In the genomic region with DNA sequence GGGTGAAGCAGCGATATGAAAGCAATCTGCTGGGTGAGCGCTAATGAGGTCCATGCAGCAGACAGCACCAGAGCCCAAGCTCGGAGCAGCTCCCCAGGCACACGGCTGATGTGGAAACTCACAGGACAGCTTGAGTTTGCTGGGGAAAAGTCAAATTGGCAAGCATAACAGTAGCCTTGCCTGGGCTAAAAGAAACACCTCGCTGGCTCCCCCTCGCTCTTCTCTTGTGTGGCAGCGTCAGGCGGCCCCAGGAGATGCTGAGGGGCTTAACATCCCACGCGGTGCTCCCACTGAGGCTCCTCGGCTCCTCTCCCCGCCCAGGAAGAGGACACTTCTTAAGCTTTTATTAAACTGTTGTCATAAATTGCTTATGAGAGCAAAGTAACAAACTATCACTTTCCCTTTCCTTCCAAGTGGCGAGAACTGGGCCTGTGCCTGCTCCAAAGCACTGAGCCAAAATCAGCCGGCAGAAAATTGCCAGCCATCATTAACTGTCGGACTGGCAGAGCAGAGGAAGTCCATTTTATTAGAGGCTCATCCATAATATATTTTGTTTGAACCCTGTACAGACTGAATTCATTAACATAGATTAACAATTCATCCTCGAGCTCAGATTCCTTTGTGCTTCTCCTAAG, we compare ENCODE assay signal across 11 cellular contexts.
DNase-seq lines count a peak whose midpoint lies in the region; ATAC-seq, FAIRE-seq and TF ChIP-seq lines count a peak whose summit lies in the region.
"Had no signal": no experiment of that assay in that cellular context is flagged by ENCODE, and none has a peak within 500 bp of the region (broad histone marks: within the 10 kb centered on the region; RNA-seq: fewer than 3 reads in every experiment).

No MANE protein-coding gene starts in this region.

- WGBS in right lobe of liver (ENCODE audit: insufficient coverage, low coverage, low lambda C conversion rate, missing lambda C conversion rate) = 41% methylated on average over 12 of the region's 16 CpGs
- 52% methylated on average over 16 of the region's 16 CpGs for WGBS in HepG2 (ENCODE audit: low lambda C conversion rate)

- in situ Hi-C loops in HepG2 (cut with HindIII; ENCODE audit: extremely low pct_ligation_motif_present, low pct_unique_long_range_greater_than_20kb) = no loop called here

- DNase-seq in right lobe of liver (no peak), HepG2 (ENCODE audit: low spot score) (no peak), fibroblast of mammary gland (ENCODE audit: low read depth) (peak; percentile 67), DMS79 treated with DMSO at 0.1 percent for 48 hours (lab: John Stamatoyannopoulos, UW) (no peak), HT-29 (ENCODE audit: low spot score) (no peak), middle frontal gyrus (ENCODE audit: extremely low spot score, low spot score) (no peak)
- DNase-seq: T-cell had no signal

- intact Hi-C loops in right lobe of liver (cut with DNase I) = no loop called here
- intact Hi-C loops in HepG2 (cut with micrococcal nuclease; ENCODE audit: unreplicated experiment) = no loop called here

- BruUV-seq in HepG2 (replicated peaks; lab: Mats Ljungman, UMichigan) = no TSS peak

- H2AFZ ChIP-seq in HepG2 (ENCODE audit: low read length) = no peak overlapping the region

- H3K27ac Mint-ChIP-seq in nephron = peak overlapping the region; percentile 73 to 93 (median 92)
- H3K27ac Mint-ChIP-seq: B cell, T-cell had no signal

- ATAC-seq in right lobe of liver (peak; percentile 58 to 69 (median 61)), HepG2 (no peak), GM18498 (IDR thresholded peaks at IDR 0.05; ENCODE audit: unreplicated experiment) (no peak)
- ATAC-seq: T-cell had no signal

- H3K36me3 ChIP-seq in right lobe of liver (no peaks in the 10 kb centered on the region), HepG2 (replicated peaks in 1 of 2; ENCODE audit: control insufficient read depth in 1 of 2, insufficient read depth in 2 of 2, low read length in 2 of 2) (no peaks in the 10 kb centered on the region)
- H3K36me3 ChIP-seq: adrenal gland had no signal

- H3K36me3 Mint-ChIP-seq in nephron (ENCODE audit: low read depth) = peaks cover 14% of the 10 kb centered on the region

- H3K9me3 Mint-ChIP-seq in nephron = peaks cover 19% of the 10 kb centered on the region

- no peaks in the 10 kb centered on the region for H3K79me2 ChIP-seq in HepG2 (ENCODE audit: insufficient read depth, low read length)

- H3K4me1 Mint-ChIP-seq in nephron = peaks cover 12% of the 10 kb centered on the region
- H3K4me1 Mint-ChIP-seq: B cell had no signal

- no peak for TF ChIP-seq CTCF in right lobe of liver (IDR thresholded peaks at IDR 0.05)
- TF ChIP-seq CTCF in HepG2 (CRISPR knock-in tag; IDR thresholded peaks at IDR 0.05) = no peak
- TF ChIP-seq CTCF in fibroblast of mammary gland (conservative IDR thresholded peaks at IDR 0.05; ENCODE audit: control insufficient read depth, insufficient read depth, low read depth, low read length) = peak; percentile 8
- TF ChIP-seq CTCF in nephron (IDR thresholded peaks at IDR 0.05; ENCODE audit: unreplicated experiment in 3 of 3) = no peak

- H4K20me1 ChIP-seq in HepG2 (ENCODE audit: insufficient read depth, low read length) = no peaks in the 10 kb centered on the region

- H3K4me3 ChIP-seq in right lobe of liver (peak overlapping the region in 2 of 3 donors; percentile 14 to 21), HepG2 (replicated peaks in 1 of 3; ENCODE audit: insufficient read depth in 1 of 3, low read depth in 2 of 3, low read length in 3 of 3) (no peak overlapping the region), fibroblast of mammary gland (ENCODE audit: control insufficient read depth, low read depth, low read length) (peak overlapping the region; percentile 32)

- no peak for TF ChIP-seq RAD21 in HepG2 (CRISPR knock-in tag; IDR thresholded peaks at IDR 0.05)

- H3K4me2 ChIP-seq in HepG2 (ENCODE audit: low read depth, low read length) = no peak overlapping the region

- H3K9me3 ChIP-seq in right lobe of liver (no peaks in the 10 kb centered on the region), HepG2 (ENCODE audit: low read length) (no peaks in the 10 kb centered on the region)
- H3K9me3 ChIP-seq: adrenal gland had no signal

- TF ChIP-seq EP300 in HepG2 (IDR thresholded peaks at IDR 0.05; ENCODE audit: low read depth in 2 of 2, low read length in 2 of 2) (no peak), HepG2 (CRISPR knock-in tag; IDR thresholded peaks at IDR 0.05; ENCODE audit: borderline replicate concordance) (no peak)

- H3K4me1 ChIP-seq in right lobe of liver = no peaks in the 10 kb centered on the region
- no peaks in the 10 kb centered on the region for H3K4me1 ChIP-seq in HepG2 (ENCODE audit: insufficient read depth, low read length)
- H3K4me1 ChIP-seq: adrenal gland had no signal

- TF ChIP-seq POLR2A in right lobe of liver (IDR thresholded peaks at IDR 0.05) = no peak
- no peak for TF ChIP-seq POLR2A in HepG2 (IDR thresholded peaks at IDR 0.05; ENCODE audit: insufficient read depth in 1 of 2, low read depth in 2 of 2, low read length in 2 of 2)

- no peak for FAIRE-seq in HepG2 (lab: Jason Lieb, UNC)

- H3K4me3 Mint-ChIP-seq in nephron = peak overlapping the region in 2 of 3 experiments; percentile 64 to 66
- H3K4me3 Mint-ChIP-seq: B cell, T-cell had no signal

- H3K27me3 ChIP-seq in right lobe of liver (no peaks in the 10 kb centered on the region), HepG2 (ENCODE audit: control insufficient read depth in 1 of 2, insufficient read depth in 2 of 2, low read length in 2 of 2) (no peaks in the 10 kb centered on the region)
- H3K27me3 ChIP-seq: adrenal gland had no signal

- CTCF ChIA-PET in HepG2 (lab: Yijun Ruan, JAX; ENCODE audit: low intra/inter-chr PET ratio, low total read pairs) = no interaction called here

- POLR2A ChIA-PET in HepG2 (lab: Yijun Ruan, JAX) = no interaction called here

- no peak overlapping the region for H3K9ac ChIP-seq in HepG2 (ENCODE audit: insufficient read depth, low read depth, low read length)

- H3K27me3 Mint-ChIP-seq in nephron (ENCODE audit: low read depth) = no peaks in the 10 kb centered on the region
- H3K27me3 Mint-ChIP-seq: T-cell had no signal

- H3K27ac ChIP-seq in right lobe of liver = no peak overlapping the region
- no peak overlapping the region for H3K27ac ChIP-seq in HepG2 (ENCODE audit: extremely low read length, insufficient read depth, low read length)

TF ChIP-seq in HepG2, 621 proteins besides CTCF, POLR2A, EP300 and RAD21 (continues in another document):
- TF ChIP-seq ATF1 (CRISPR knock-in tag; IDR thresholded peaks at IDR 0.05) = no peak
- no peak for TF ChIP-seq CC2D1A (CRISPR knock-in tag; IDR thresholded peaks at IDR 0.05)
- no peak for TF ChIP-seq ZNF878 (CRISPR knock-in tag; IDR thresholded peaks at IDR 0.05)
- no peak for TF ChIP-seq ZSCAN21 (CRISPR knock-in tag; IDR thresholded peaks at IDR 0.05; ENCODE audit: borderline replicate concordance)
- TF ChIP-seq, protein P1, sequence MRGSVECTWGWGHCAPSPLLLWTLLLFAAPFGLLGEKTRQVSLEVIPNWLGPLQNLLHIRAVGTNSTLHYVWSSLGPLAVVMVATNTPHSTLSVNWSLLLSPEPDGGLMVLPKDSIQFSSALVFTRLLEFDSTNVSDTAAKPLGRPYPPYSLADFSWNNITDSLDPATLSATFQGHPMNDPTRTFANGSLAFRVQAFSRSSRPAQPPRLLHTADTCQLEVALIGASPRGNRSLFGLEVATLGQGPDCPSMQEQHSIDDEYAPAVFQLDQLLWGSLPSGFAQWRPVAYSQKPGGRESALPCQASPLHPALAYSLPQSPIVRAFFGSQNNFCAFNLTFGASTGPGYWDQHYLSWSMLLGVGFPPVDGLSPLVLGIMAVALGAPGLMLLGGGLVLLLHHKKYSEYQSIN (CRISPR knock-in tag; IDR thresholded peaks at IDR 0.05; ENCODE audit: borderline replicate concordance) = no peak
- no peak for TF ChIP-seq SALL2 (CRISPR knock-in tag; IDR thresholded peaks at IDR 0.05)

Comparison
In these comparisons a context has a peak if more than half of its experiments do, and no peak if none do; other contexts are left out.
1. ATAC-seq: peak in right lobe of liver (4 of 4); none in HepG2 (single experiment) and GM18498 (single experiment).
2. H3K4me3 ChIP-seq: peak in right lobe of liver (2 of 3) and fibroblast of mammary gland (single experiment); none in HepG2 (0 of 3).